In genomic region chr14:68649461-68650189, GRCh38 we compare ENCODE assay signal across 16 cellular contexts.
A peak's percentile ranks its signal among the peaks of the same experiment; 100 is the strongest.
DNase-seq lines count a peak whose midpoint lies in the region; ATAC-seq and TF ChIP-seq lines count a peak whose summit lies in the region.
"Had no signal": no experiment of that assay in that cellular context is flagged by ENCODE, and none has a peak within 500 bp of the region (broad histone marks: within the 10 kb centered on the region; RNA-seq: fewer than 3 reads in every experiment).

No MANE protein-coding gene starts in this region.

- ATAC-seq in right lobe of liver (no peak), WTC11 (no peak), HG02759 (IDR thresholded peaks at IDR 0.05; ENCODE audit: unreplicated experiment) (no peak)
- no peak for ATAC-seq in activated naive CD4-positive, alpha-beta T cell treated with anti-CD3 and anti-CD28 coated beads, Interleukin-2, amount 50 U/mL, for 72 hours
- ATAC-seq: left colon had no signal

- H3K9me3 Mint-ChIP-seq in WTC11: no peaks in the 10 kb centered on the region; the same call in 1 of the 2 replicates
- H3K9me3 Mint-ChIP-seq in activated naive CD4-positive, alpha-beta T cell treated with anti-CD3 and anti-CD28 coated beads, Interleukin-2, amount 50 U/mL, for 72 hours: peaks cover 0 to 5% of the 10 kb centered on the region in 2 donors
- H3K9me3 Mint-ChIP-seq: activated CD4-positive, alpha-beta memory T cell treated with anti-CD3 and anti-CD28 coated beads, Interleukin-2, amount 10 ng/mL, durations not matched to agents 7 days and 5 days had no signal

- TF ChIP-seq POLR2A in right lobe of liver (IDR thresholded peaks at IDR 0.05): no peak

- H3K4me3 ChIP-seq in colonic mucosa (no peak overlapping the region), right lobe of liver (no peak overlapping the region), stomach smooth muscle (ENCODE audit: low read length in 2 of 2) (no peak overlapping the region)
- H3K4me3 ChIP-seq: BLaER1 treated with 17β-estradiol and CSF1 and Interleukin-3, amounts not matched to agents 10 nM and 100 nM had no signal

- no peaks in the 10 kb centered on the region for H3K9me3 ChIP-seq in colonic mucosa
- H3K9me3 ChIP-seq in right lobe of liver: no peaks in the 10 kb centered on the region
- no peaks in the 10 kb centered on the region for H3K9me3 ChIP-seq in stomach smooth muscle (ENCODE audit: control insufficient read depth in 2 of 2, low read length in 2 of 2)

- no peak overlapping the region for H3K27ac Mint-ChIP-seq in WTC11
- H3K27ac Mint-ChIP-seq in activated naive CD4-positive, alpha-beta T cell treated with anti-CD3 and anti-CD28 coated beads, Interleukin-2, amount 50 U/mL, for 72 hours: no peak overlapping the region
- H3K27ac Mint-ChIP-seq: activated CD4-positive, alpha-beta memory T cell treated with anti-CD3 and anti-CD28 coated beads, Interleukin-2, amount 10 ng/mL, durations not matched to agents 7 days and 5 days had no signal

- no peak overlapping the region for H3K9ac ChIP-seq in colonic mucosa (ENCODE audit: low read depth in 2 of 2, low read length in 2 of 2)
- peak overlapping the region in 1 of 2 donors; percentile 73 for H3K9ac ChIP-seq in stomach smooth muscle (ENCODE audit: low read length in 2 of 2)
- H3K9ac ChIP-seq: BLaER1 treated with 17β-estradiol and CSF1 and Interleukin-3, amounts not matched to agents 10 nM and 100 nM had no signal

- H3K36me3 ChIP-seq in colonic mucosa (no peaks in the 10 kb centered on the region), right lobe of liver (no peaks in the 10 kb centered on the region), stomach smooth muscle (ENCODE audit: control insufficient read depth in 2 of 2, insufficient read depth in 2 of 2, low read length in 2 of 2) (no peaks in the 10 kb centered on the region)
- H3K36me3 ChIP-seq: BLaER1 treated with 17β-estradiol and CSF1 and Interleukin-3, amounts not matched to agents 10 nM and 100 nM had no signal

- H3K27me3 ChIP-seq in colonic mucosa (no peaks in the 10 kb centered on the region), right lobe of liver (no peaks in the 10 kb centered on the region), stomach smooth muscle (ENCODE audit: control insufficient read depth in 1 of 2, insufficient read depth in 2 of 2, low read length in 2 of 2) (no peaks in the 10 kb centered on the region)
- H3K27me3 ChIP-seq: BLaER1 treated with 17β-estradiol and CSF1 and Interleukin-3, amounts not matched to agents 10 nM and 100 nM had no signal

- H3K36me3 Mint-ChIP-seq in WTC11: no peaks in the 10 kb centered on the region
- no peaks in the 10 kb centered on the region for H3K36me3 Mint-ChIP-seq in activated naive CD4-positive, alpha-beta T cell treated with anti-CD3 and anti-CD28 coated beads, Interleukin-2, amount 50 U/mL, for 72 hours

- 81% methylated on average over 6 of the region's 8 CpGs for WGBS in right lobe of liver (ENCODE audit: insufficient coverage, low coverage, low lambda C conversion rate, missing lambda C conversion rate)

- H3K4me1 Mint-ChIP-seq in WTC11: peaks cover 24% of the 10 kb centered on the region

- H3K27ac ChIP-seq in colonic mucosa (no peak overlapping the region), right lobe of liver (peak overlapping the region in 2 of 3 donors; percentile 83 to 84), stomach smooth muscle (ENCODE audit: low read length) (peak overlapping the region; percentile 97)
- H3K27ac ChIP-seq: BLaER1 treated with 17β-estradiol and CSF1 and Interleukin-3, amounts not matched to agents 10 nM and 100 nM had no signal

- POLR2A ChIA-PET in WTC11 (lab: Charles Lee): no interaction called here

- no peak overlapping the region for H3K4me3 Mint-ChIP-seq in WTC11
- H3K4me3 Mint-ChIP-seq: activated CD4-positive, alpha-beta memory T cell treated with anti-CD3 and anti-CD28 coated beads, Interleukin-2, amount 10 ng/mL, durations not matched to agents 7 days and 5 days had no signal

- DNase-seq in LHCN-M2 (ENCODE audit: low read depth) (peak; percentile 58), colonic mucosa (peak; percentile 11), right lobe of liver (peak in 1 of 3 donors; percentile 39), WTC11 (ENCODE audit: low spot score) (no peak), NCI-H2196 treated with DMSO at 0.1 percent for 48 hours (lab: John Stamatoyannopoulos, UW; ENCODE audit: unreplicated experiment) (no peak)
- DNase-seq in activated naive CD4-positive, alpha-beta T cell treated with anti-CD3 and anti-CD28 coated beads, Interleukin-2, amount 50 U/mL, for 72 hours (ENCODE audit: low spot score in 2 of 2): no peak
- DNase-seq: activated CD4-positive, alpha-beta memory T cell treated with anti-CD3 and anti-CD28 coated beads, Interleukin-2, amount 10 ng/mL, durations not matched to agents 7 days and 5 days; cortex of kidney; DMS79 treated with DMSO at 0.1 percent for 48 hours; hypothalamus; left colon; NCI-H187; NCI-H524 had no signal

- CTCF ChIA-PET in WTC11 (lab: Charles Lee): no interaction called here

- H3K27me3 Mint-ChIP-seq in WTC11 (ENCODE audit: low read depth): no peaks in the 10 kb centered on the region
- H3K27me3 Mint-ChIP-seq: activated CD4-positive, alpha-beta memory T cell treated with anti-CD3 and anti-CD28 coated beads, Interleukin-2, amount 10 ng/mL, durations not matched to agents 7 days and 5 days had no signal

- no peak for TF ChIP-seq CTCF in colonic mucosa (IDR thresholded peaks at IDR 0.05)
- no peak for TF ChIP-seq CTCF in right lobe of liver (IDR thresholded peaks at IDR 0.05)
- TF ChIP-seq CTCF in WTC11 (IDR thresholded peaks at IDR 0.05): no peak

- H3K4me1 ChIP-seq in colonic mucosa (no peaks in the 10 kb centered on the region), right lobe of liver (peaks cover 0 to 23% (median 8%) of the 10 kb centered on the region in 4 donors), stomach smooth muscle (ENCODE audit: control insufficient read depth, insufficient read depth, low read length) (peaks cover 43% of the 10 kb centered on the region)

- intact Hi-C loops in colonic mucosa (cut with DNase I): no loop called here
- intact Hi-C loops in right lobe of liver (cut with DNase I): no loop called here

TF ChIP-seq in WTC11, 78 proteins besides CTCF, POLR2A, EP300 and RAD21:
- TF ChIP-seq USF2 (CRISPR knock-in tag; IDR thresholded peaks at IDR 0.05): no peak
- no peak for TF ChIP-seq MAX (CRISPR knock-in tag; IDR thresholded peaks at IDR 0.05)
- no peak for TF ChIP-seq KAT7 (CRISPR knock-in tag; IDR thresholded peaks at IDR 0.05; ENCODE audit: borderline replicate concordance)
- TF ChIP-seq JAZF1 (CRISPR knock-in tag; IDR thresholded peaks at IDR 0.05): no peak

Comparison
In these comparisons a context has a peak if more than half of its experiments do, and no peak if none do; other contexts are left out.
1. DNase-seq: peak in LHCN-M2 (single experiment) and colonic mucosa (single experiment); none in WTC11 (single experiment), NCI-H2196 treated with DMSO at 0.1 percent for 48 hours (single experiment) and activated naive CD4-positive, alpha-beta T cell treated with anti-CD3 and anti-CD28 coated beads, Interleukin-2, amount 50 U/mL, for 72 hours (0 of 2).